22 cellular contexts compared by ENCODE assay signal in the genomic region with DNA sequence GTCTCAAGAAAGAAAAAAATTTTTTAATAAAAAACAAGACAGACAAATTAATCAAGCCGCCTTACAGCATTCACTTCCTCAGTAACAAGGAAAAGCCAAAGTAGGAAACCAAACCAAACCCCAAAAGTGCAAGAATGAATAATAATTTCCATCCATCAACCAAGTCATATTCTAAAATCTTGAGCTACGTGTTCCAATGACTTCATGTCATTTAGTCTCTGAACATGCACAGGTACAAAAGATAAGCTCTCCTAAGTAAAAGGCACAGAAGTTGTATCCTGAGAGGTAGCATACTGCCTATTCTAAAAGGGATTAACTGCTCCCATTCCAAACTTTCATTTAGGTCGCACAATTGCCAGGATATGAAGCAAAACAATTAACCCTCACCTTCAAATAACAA. TPM values are rescaled to one million over a fixed set of nuclear protein-coding genes. Genes with fewer than 3 reads are reported as not detected.
DNase-seq lines count a peak whose midpoint lies in the region; ATAC-seq lines count a peak whose summit lies in the region.
"Had no signal": no experiment of that assay in that cellular context is flagged by ENCODE, and none has a peak within 500 bp of the region (broad histone marks: within the 10 kb centered on the region; RNA-seq: fewer than 3 reads in every experiment).

No MANE protein-coding gene starts in this region.

- peak overlapping the region; percentile 27 for H3K4me3 Mint-ChIP-seq in activated CD4-positive, alpha-beta T cell treated with anti-CD3 and anti-CD28 coated beads, Interleukin-2, amount 10 ng/mL, durations not matched to agents 24 days and 14 days
- peak overlapping the region in 3 of 4 donors; percentile 36 to 64 (median 62) for H3K4me3 Mint-ChIP-seq in CD4-positive, CD25-positive, alpha-beta regulatory T cell
- peak overlapping the region; percentile 45 for H3K4me3 Mint-ChIP-seq in activated CD4-positive, alpha-beta memory T cell treated with anti-CD3 and anti-CD28 coated beads for 36 hours
- peak overlapping the region in 1 of 5 donors; percentile 29 for H3K4me3 Mint-ChIP-seq in immature natural killer cell
- H3K4me3 Mint-ChIP-seq: neural crest cell had no signal

- H3K36me3 Mint-ChIP-seq in activated CD4-positive, alpha-beta T cell treated with anti-CD3 and anti-CD28 coated beads, Interleukin-2, amount 10 ng/mL, durations not matched to agents 24 days and 14 days (ENCODE audit: low read depth), result peaks cover 22% of the 10 kb centered on the region
- peaks cover 15% of the 10 kb centered on the region for H3K36me3 Mint-ChIP-seq in CD4-positive, CD25-positive, alpha-beta regulatory T cell
- peaks cover 18% of the 10 kb centered on the region for H3K36me3 Mint-ChIP-seq in activated CD4-positive, alpha-beta memory T cell treated with anti-CD3 and anti-CD28 coated beads for 36 hours
- H3K36me3 Mint-ChIP-seq in immature natural killer cell, result no peaks in the 10 kb centered on the region

- no peaks in the 10 kb centered on the region for H3K27me3 Mint-ChIP-seq in activated CD4-positive, alpha-beta T cell treated with anti-CD3 and anti-CD28 coated beads, Interleukin-2, amount 10 ng/mL, durations not matched to agents 24 days and 14 days
- H3K27me3 Mint-ChIP-seq in CD4-positive, CD25-positive, alpha-beta regulatory T cell, result no peaks in the 10 kb centered on the region
- no peaks in the 10 kb centered on the region for H3K27me3 Mint-ChIP-seq in activated CD4-positive, alpha-beta memory T cell treated with anti-CD3 and anti-CD28 coated beads for 36 hours
- H3K27me3 Mint-ChIP-seq in immature natural killer cell (ENCODE audit: low read depth in 3 of 3), result peaks cover 0 to 2% (median 0%) of the 10 kb centered on the region in 3 donors

- H3K27ac ChIP-seq in CD4-positive, CD25-positive, alpha-beta regulatory T cell (ENCODE audit: insufficient read depth, low read length, poor library complexity, severe bottlenecking), result no peak overlapping the region
- H3K27ac ChIP-seq: brain microvascular endothelial cell, lower lobe of right lung, PC-9, prostate gland, suprapubic skin had no signal

- peak overlapping the region; percentile 83 for H3K27ac Mint-ChIP-seq in activated CD4-positive, alpha-beta T cell treated with anti-CD3 and anti-CD28 coated beads, Interleukin-2, amount 10 ng/mL, durations not matched to agents 24 days and 14 days
- H3K27ac Mint-ChIP-seq in CD4-positive, CD25-positive, alpha-beta regulatory T cell, result peak overlapping the region in 1 of 3 donors; percentile 29
- H3K27ac Mint-ChIP-seq in activated CD4-positive, alpha-beta memory T cell treated with anti-CD3 and anti-CD28 coated beads for 36 hours, result peak overlapping the region; percentile 72
- H3K27ac Mint-ChIP-seq in immature natural killer cell, result peak overlapping the region in 4 of 6 donors; percentile 0 to 59 (median 22)

- peaks cover 26% of the 10 kb centered on the region for H3K4me1 Mint-ChIP-seq in activated CD4-positive, alpha-beta T cell treated with anti-CD3 and anti-CD28 coated beads, Interleukin-2, amount 10 ng/mL, durations not matched to agents 24 days and 14 days
- H3K4me1 Mint-ChIP-seq in CD4-positive, CD25-positive, alpha-beta regulatory T cell, result peaks cover 53 to 76% (median 62%) of the 10 kb centered on the region in 4 donors
- peaks cover 62% of the 10 kb centered on the region for H3K4me1 Mint-ChIP-seq in activated CD4-positive, alpha-beta memory T cell treated with anti-CD3 and anti-CD28 coated beads for 36 hours (ENCODE audit: low read depth)
- H3K4me1 Mint-ChIP-seq in immature natural killer cell, result peaks cover 38 to 73% of the 10 kb centered on the region in 2 donors

- peaks cover 3% of the 10 kb centered on the region for H3K36me3 ChIP-seq in CD4-positive, CD25-positive, alpha-beta regulatory T cell (ENCODE audit: control insufficient read depth, insufficient read depth, low read length)
- H3K36me3 ChIP-seq: brain microvascular endothelial cell, lower lobe of right lung, prostate gland, suprapubic skin had no signal

- CTCF ChIA-PET in activated CD4-positive, alpha-beta memory T cell treated with anti-CD3 and anti-CD28 coated beads for 36 hours (lab: Charles Lee), result interaction anchor here (0.8 to 1.3 kb wide), 2 partner anchors 13 to 227 kb away, joined by 4 to 5 read pairs; no protein-coding TSS in a partner anchor

- POLR2A ChIA-PET in activated CD4-positive, alpha-beta memory T cell treated with anti-CD3 and anti-CD28 coated beads for 36 hours (lab: Charles Lee), result interaction anchor here (0.9 kb wide), 1 partner anchor 25 kb away, joined by 5 read pairs; no protein-coding TSS in a partner anchor

- peak overlapping the region; percentile 46 for H3K4me3 ChIP-seq in CD4-positive, CD25-positive, alpha-beta regulatory T cell (ENCODE audit: low read depth, low read length)
- H3K4me3 ChIP-seq: lower lobe of right lung, PC-9, prostate gland, suprapubic skin had no signal

- no peaks in the 10 kb centered on the region for H3K9me3 Mint-ChIP-seq in activated CD4-positive, alpha-beta T cell treated with anti-CD3 and anti-CD28 coated beads, Interleukin-2, amount 10 ng/mL, durations not matched to agents 24 days and 14 days
- no peaks in the 10 kb centered on the region for H3K9me3 Mint-ChIP-seq in CD4-positive, CD25-positive, alpha-beta regulatory T cell
- H3K9me3 Mint-ChIP-seq in activated CD4-positive, alpha-beta memory T cell treated with anti-CD3 and anti-CD28 coated beads for 36 hours, result no peaks in the 10 kb centered on the region
- H3K9me3 Mint-ChIP-seq in immature natural killer cell, result no peaks in the 10 kb centered on the region
- H3K9me3 Mint-ChIP-seq: neural crest cell had no signal

- ATAC-seq in CD4-positive, CD25-positive, alpha-beta regulatory T cell (ENCODE audit: low read depth in 2 of 2), result no peak
- ATAC-seq in HG03521 (IDR thresholded peaks at IDR 0.05; ENCODE audit: unreplicated experiment), result no peak
- ATAC-seq in HG02571 (IDR thresholded peaks at IDR 0.05; ENCODE audit: unreplicated experiment), result no peak

- DNase-seq in activated CD4-positive, alpha-beta T cell treated with anti-CD3 and anti-CD28 coated beads, Interleukin-2, amount 10 ng/mL, durations not matched to agents 24 days and 14 days, result no peak
- no peak for DNase-seq in activated CD4-positive, alpha-beta T cell treated with anti-CD3 and anti-CD28 coated beads for 4 hours
- DNase-seq in CD4-positive, CD25-positive, alpha-beta regulatory T cell, result no peak
- DNase-seq in activated CD4-positive, alpha-beta memory T cell treated with anti-CD3 and anti-CD28 coated beads for 36 hours, result no peak
- DNase-seq in immature natural killer cell (no peak), SIG-M5 (lab: John Stamatoyannopoulos, UW) (no peak)
- DNase-seq: brain microvascular endothelial cell; head of caudate nucleus; KG1; kidney glomerular epithelial cell; lower lobe of right lung; NCI-H1436 treated with DMSO at 0.1 percent for 48 hours; NCI-H524; NK-92 treated with Interleukin-12 subunit alpha and Interleukin-12 subunit beta, amount 100 ng/mL, for 24 hours; PC-9; SHP77 treated with DMSO at 0.1 percent for 48 hours; SW 1271 had no signal

- intact Hi-C loops in activated CD4-positive, alpha-beta T cell treated with anti-CD3 and anti-CD28 coated beads, Interleukin-2, amount 10 ng/mL, durations not matched to agents 24 days and 14 days (cut with micrococcal nuclease), result loop anchor here (2.0 to 10.0 kb wide), 2 partner anchors 30 to 890 kb away; partner anchors contain the start of genes AZI2, SLC4A7 and ZCWPW2
- intact Hi-C loops in activated CD4-positive, alpha-beta memory T cell treated with anti-CD3 and anti-CD28 coated beads for 36 hours (cut with micrococcal nuclease), result loop anchor here (2.0 to 5.0 kb wide), 3 partner anchors 28 to 178 kb away; no protein-coding TSS in a partner anchor

- no peaks in the 10 kb centered on the region for H3K9me3 ChIP-seq in CD4-positive, CD25-positive, alpha-beta regulatory T cell (ENCODE audit: control insufficient read depth in 2 of 2, low read length in 2 of 2)
- H3K9me3 ChIP-seq: lower lobe of right lung, prostate gland, suprapubic skin had no signal

- no peaks in the 10 kb centered on the region for H3K27me3 ChIP-seq in CD4-positive, CD25-positive, alpha-beta regulatory T cell (ENCODE audit: control insufficient read depth, insufficient read depth, low read length)
- H3K27me3 ChIP-seq: brain microvascular endothelial cell, suprapubic skin had no signal

- peaks cover 31% of the 10 kb centered on the region for H3K4me1 ChIP-seq in CD4-positive, CD25-positive, alpha-beta regulatory T cell (ENCODE audit: control insufficient read depth, insufficient read depth, low read length, poor library complexity, severe bottlenecking)
- H3K4me1 ChIP-seq: prostate gland had no signal

RNA-seq across cellular contexts. Expression of gene SLC4A7, which starts 29.7 kb away (rescaled TPM):
- 65.8 and 69.0 TPM in 2 replicates for total RNA-seq in activated CD4-positive, alpha-beta T cell treated with anti-CD3 and anti-CD28 coated beads, Interleukin-2, amount 10 ng/mL, durations not matched to agents 24 days and 14 days
- 103 TPM for total RNA-seq in CD4-positive, CD25-positive, alpha-beta regulatory T cell
- polyA plus RNA-seq in CD4-positive, CD25-positive, alpha-beta regulatory T cell, result 10 to 100 TPM; 25.2 to 29.2 (median 27.0) TPM
- 10 to 100 TPM; 62.1 to 62.3 TPM for total RNA-seq in activated CD4-positive, alpha-beta memory T cell treated with anti-CD3 and anti-CD28 coated beads for 36 hours
- polyA plus RNA-seq in immature natural killer cell, result 10 to 100 TPM in 1 of 3 donors, 1 to 10 TPM in 2; 1.6 to 13.5 (median 8.4) TPM
